In the genomic region with DNA sequence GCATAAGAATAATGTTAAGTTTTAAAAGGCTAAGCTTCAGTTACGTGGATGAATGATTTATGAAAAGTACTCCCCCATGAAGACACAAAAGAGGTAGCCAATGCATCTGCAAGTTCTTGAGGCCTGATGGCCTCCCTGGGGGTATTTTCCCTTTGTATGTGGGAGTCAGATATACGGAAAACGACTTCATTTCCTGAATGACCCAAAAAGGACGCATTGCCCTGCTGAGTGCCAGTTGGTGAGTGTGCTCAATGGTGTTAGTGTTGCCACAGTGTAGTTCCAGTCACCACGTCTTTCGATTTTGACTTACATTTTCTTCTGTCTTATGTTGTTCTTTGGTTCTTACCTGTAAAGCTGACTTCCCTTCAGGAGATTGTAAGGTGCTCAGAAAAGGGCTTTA, we compare ENCODE assay signal across 23 cellular contexts. TPM values are rescaled to one million over a fixed set of nuclear protein-coding genes. Genes with fewer than 3 reads are reported as not detected.
A peak's percentile ranks its signal among the peaks of the same experiment; 100 is the strongest.
DNase-seq lines count a peak whose midpoint lies in the region; ATAC-seq and TF ChIP-seq lines count a peak whose summit lies in the region.
"Had no signal": no experiment of that assay in that cellular context is flagged by ENCODE, and none has a peak within 500 bp of the region (broad histone marks: within the 10 kb centered on the region; RNA-seq: fewer than 3 reads in every experiment).

No MANE protein-coding gene starts in this region.

- H3K27me3 ChIP-seq in A673 (replicated peaks; ENCODE audit: insufficient read depth, low read depth, low read length, poor library complexity) (no peaks in the 10 kb centered on the region), left ventricle myocardium inferior (ENCODE audit: low read depth) (no peaks in the 10 kb centered on the region)
- H3K27me3 ChIP-seq: adrenal gland, ovary had no signal

- intact Hi-C loops in A673 (cut with micrococcal nuclease; ENCODE audit: unreplicated experiment): loop anchor here (10.0 kb wide), 1 partner anchor 107 kb away; no protein-coding TSS in a partner anchor
- intact Hi-C loops in activated T-helper 1 cell treated with anti-CD3 and anti-CD28 coated beads, Interleukin-12 subunit alpha, Interleukin-12 subunit beta, Interleukin-2, Interleukin-4 antibody, amounts not matched to agents 30 ng/mL and 10 ng/mL and 1 ng/mL, durations not matched to agents 14 hours and 24 hours and 36 hours (cut with micrococcal nuclease): loop anchor here (10.0 kb wide), 1 partner anchor 933 kb away; the partner anchor contains the start of gene YBX3
- intact Hi-C loops in left ventricle myocardium inferior (cut with micrococcal nuclease): loop anchor here (10.0 kb wide), 1 partner anchor 97 kb away; no protein-coding TSS in a partner anchor

- H3K4me1 ChIP-seq in A673 (ENCODE audit: insufficient read depth, low read length, poor library complexity, severe bottlenecking): peaks cover 40% of the 10 kb centered on the region
- peaks cover 96% of the 10 kb centered on the region for H3K4me1 ChIP-seq in left ventricle myocardium inferior

- peak overlapping the region; percentile 31 for H3K27ac Mint-ChIP-seq in activated T-helper 1 cell treated with anti-CD3 and anti-CD28 coated beads, Interleukin-12 subunit alpha, Interleukin-12 subunit beta, Interleukin-2, Interleukin-4 antibody, amounts not matched to agents 30 ng/mL and 10 ng/mL and 1 ng/mL, durations not matched to agents 14 hours and 24 hours and 36 hours
- H3K27ac Mint-ChIP-seq: stimulated activated effector memory CD8-positive, alpha-beta T cell treated with anti-CD3 and anti-CD28 coated beads, Interleukin-12 subunit alpha, Interleukin-12 subunit beta, amount 100 ng/mL, for 72 hours; T-cell had no signal

- BruUV-seq in A673 (replicated peaks; lab: Mats Ljungman, UMichigan): no TSS peak

- DNase-seq in A673 (ENCODE audit: low spot score): peak; percentile 67
- DNase-seq in ELR (ENCODE audit: low read depth): peak; percentile 54
- DNase-seq in activated T-helper 1 cell treated with anti-CD3 and anti-CD28 coated beads, Interleukin-12 subunit alpha, Interleukin-12 subunit beta, Interleukin-2, Interleukin-4 antibody, amounts not matched to agents 30 ng/mL and 10 ng/mL and 1 ng/mL, durations not matched to agents 14 hours and 24 hours and 36 hours (ENCODE audit: low spot score): no peak
- peak; percentile 19 for DNase-seq in left kidney (ENCODE audit: low read depth, low spot score)
- no peak for DNase-seq in NCI-H1930 (lab: John Stamatoyannopoulos, UW)
- DNase-seq in left ventricle myocardium inferior: no peak
- no peak for DNase-seq in NCI-H748 (lab: John Stamatoyannopoulos, UW; ENCODE audit: unreplicated experiment)
- DNase-seq: activated T-cell treated with anti-CD3 and anti-CD28 coated beads for 4 hours, adrenal gland, DMS 273 treated with DMSO at 0.1 percent for 48 hours, GOT3, immature natural killer cell, KBM-7, midbrain, NCI-H1417 treated with DMSO at 0.1 percent for 48 hours, NCI-H526, ovary, T-cell had no signal

- CTCF ChIA-PET in A673 (lab: Charles Lee): interaction anchor here (0.5 kb wide), 1 partner anchor 75 kb away, joined by 8 read pairs; no protein-coding TSS in a partner anchor

- no peaks in the 10 kb centered on the region for H3K9me3 Mint-ChIP-seq in activated T-helper 1 cell treated with anti-CD3 and anti-CD28 coated beads, Interleukin-12 subunit alpha, Interleukin-12 subunit beta, Interleukin-2, Interleukin-4 antibody, amounts not matched to agents 30 ng/mL and 10 ng/mL and 1 ng/mL, durations not matched to agents 14 hours and 24 hours and 36 hours
- H3K9me3 Mint-ChIP-seq: immature natural killer cell; stimulated activated effector memory CD8-positive, alpha-beta T cell treated with anti-CD3 and anti-CD28 coated beads, Interleukin-12 subunit alpha, Interleukin-12 subunit beta, amount 100 ng/mL, for 72 hours; T-cell had no signal

- TF ChIP-seq CTCF in A673 (conservative IDR thresholded peaks at IDR 0.05; ENCODE audit: low read depth, low read length) (no peak), left ventricle myocardium inferior (IDR thresholded peaks at IDR 0.05; ENCODE audit: borderline replicate concordance) (no peak)

- H3K27ac ChIP-seq in A673 (ENCODE audit: low read depth, low read length, poor library complexity, severe bottlenecking) (peak overlapping the region; percentile 5), left ventricle myocardium inferior (replicated peaks) (no peak overlapping the region)
- H3K27ac ChIP-seq: adrenal gland, ovary had no signal

- H3K4me1 Mint-ChIP-seq in activated T-helper 1 cell treated with anti-CD3 and anti-CD28 coated beads, Interleukin-12 subunit alpha, Interleukin-12 subunit beta, Interleukin-2, Interleukin-4 antibody, amounts not matched to agents 30 ng/mL and 10 ng/mL and 1 ng/mL, durations not matched to agents 14 hours and 24 hours and 36 hours (ENCODE audit: low read depth): peaks cover 90% of the 10 kb centered on the region

- H3K36me3 ChIP-seq in A673 (ENCODE audit: insufficient read depth, low read length, poor library complexity, severe bottlenecking) (no peaks in the 10 kb centered on the region), left ventricle myocardium inferior (no peaks in the 10 kb centered on the region)
- H3K36me3 ChIP-seq: ovary had no signal

- POLR2A ChIA-PET in A673 (lab: Charles Lee; ENCODE audit: low non-redundant PET): no interaction called here

- peaks cover 59% of the 10 kb centered on the region for H3K36me3 Mint-ChIP-seq in activated T-helper 1 cell treated with anti-CD3 and anti-CD28 coated beads, Interleukin-12 subunit alpha, Interleukin-12 subunit beta, Interleukin-2, Interleukin-4 antibody, amounts not matched to agents 30 ng/mL and 10 ng/mL and 1 ng/mL, durations not matched to agents 14 hours and 24 hours and 36 hours (ENCODE audit: low read depth)

- ATAC-seq in GM21529 (IDR thresholded peaks at IDR 0.05; ENCODE audit: unreplicated experiment): no peak
- ATAC-seq: activated CD4-positive, CD25-positive, alpha-beta regulatory T cell treated with anti-CD3 and anti-CD28 coated beads, Interleukin-2, amount 50 U/mL, for 24 hours; Panc1; stimulated activated effector memory CD8-positive, alpha-beta T cell treated with anti-CD3 and anti-CD28 coated beads, Interleukin-12 subunit alpha, Interleukin-12 subunit beta, amount 100 ng/mL, for 72 hours; T-cell had no signal

- no peak overlapping the region for H3K4me3 Mint-ChIP-seq in activated T-helper 1 cell treated with anti-CD3 and anti-CD28 coated beads, Interleukin-12 subunit alpha, Interleukin-12 subunit beta, Interleukin-2, Interleukin-4 antibody, amounts not matched to agents 30 ng/mL and 10 ng/mL and 1 ng/mL, durations not matched to agents 14 hours and 24 hours and 36 hours
- H3K4me3 Mint-ChIP-seq: immature natural killer cell, T-cell had no signal

- H3K27me3 Mint-ChIP-seq in activated T-helper 1 cell treated with anti-CD3 and anti-CD28 coated beads, Interleukin-12 subunit alpha, Interleukin-12 subunit beta, Interleukin-2, Interleukin-4 antibody, amounts not matched to agents 30 ng/mL and 10 ng/mL and 1 ng/mL, durations not matched to agents 14 hours and 24 hours and 36 hours (ENCODE audit: insufficient read depth): no peaks in the 10 kb centered on the region
- H3K27me3 Mint-ChIP-seq: T-cell had no signal

- H3K4me3 ChIP-seq in A673 (ENCODE audit: low read depth, low read length, poor library complexity, severe bottlenecking) (no peak overlapping the region), left ventricle myocardium inferior (no peak overlapping the region)
- H3K4me3 ChIP-seq: adrenal gland, ovary, skin epidermis had no signal

- H3K9me3 ChIP-seq in A673 (ENCODE audit: low read depth, low read length, poor library complexity, severe bottlenecking) (no peaks in the 10 kb centered on the region), left ventricle myocardium inferior (replicated peaks) (no peaks in the 10 kb centered on the region)
- H3K9me3 ChIP-seq: adrenal gland, ovary had no signal

RNA-seq across cellular contexts. Expression of gene ETV6, which starts 8.0 kb away (rescaled TPM):
- total RNA-seq in A673 (2021) (27.4 and 32.4 TPM in 2 replicates), left ventricle myocardium inferior (16.9 TPM)
- 117 and 131 TPM in 2 replicates for total RNA-seq in activated T-helper 1 cell treated with anti-CD3 and anti-CD28 coated beads, Interleukin-12 subunit alpha, Interleukin-12 subunit beta, Interleukin-2, Interleukin-4 antibody, amounts not matched to agents 30 ng/mL and 10 ng/mL and 1 ng/mL, durations not matched to agents 14 hours and 24 hours and 36 hours

Comparison
In these comparisons a context has a peak if more than half of its experiments do, and no peak if none do; other contexts are left out.
1. DNase-seq: peak in A673 (single experiment), ELR (single experiment) and left kidney (single experiment); none in activated T-helper 1 cell treated with anti-CD3 and anti-CD28 coated beads, Interleukin-12 subunit alpha, Interleukin-12 subunit beta, Interleukin-2, Interleukin-4 antibody, amounts not matched to agents 30 ng/mL and 10 ng/mL and 1 ng/mL, durations not matched to agents 14 hours and 24 hours and 36 hours (single experiment), NCI-H1930 (0 of 2), left ventricle myocardium inferior (single experiment) and NCI-H748 (single experiment).